In the genomic region with DNA sequence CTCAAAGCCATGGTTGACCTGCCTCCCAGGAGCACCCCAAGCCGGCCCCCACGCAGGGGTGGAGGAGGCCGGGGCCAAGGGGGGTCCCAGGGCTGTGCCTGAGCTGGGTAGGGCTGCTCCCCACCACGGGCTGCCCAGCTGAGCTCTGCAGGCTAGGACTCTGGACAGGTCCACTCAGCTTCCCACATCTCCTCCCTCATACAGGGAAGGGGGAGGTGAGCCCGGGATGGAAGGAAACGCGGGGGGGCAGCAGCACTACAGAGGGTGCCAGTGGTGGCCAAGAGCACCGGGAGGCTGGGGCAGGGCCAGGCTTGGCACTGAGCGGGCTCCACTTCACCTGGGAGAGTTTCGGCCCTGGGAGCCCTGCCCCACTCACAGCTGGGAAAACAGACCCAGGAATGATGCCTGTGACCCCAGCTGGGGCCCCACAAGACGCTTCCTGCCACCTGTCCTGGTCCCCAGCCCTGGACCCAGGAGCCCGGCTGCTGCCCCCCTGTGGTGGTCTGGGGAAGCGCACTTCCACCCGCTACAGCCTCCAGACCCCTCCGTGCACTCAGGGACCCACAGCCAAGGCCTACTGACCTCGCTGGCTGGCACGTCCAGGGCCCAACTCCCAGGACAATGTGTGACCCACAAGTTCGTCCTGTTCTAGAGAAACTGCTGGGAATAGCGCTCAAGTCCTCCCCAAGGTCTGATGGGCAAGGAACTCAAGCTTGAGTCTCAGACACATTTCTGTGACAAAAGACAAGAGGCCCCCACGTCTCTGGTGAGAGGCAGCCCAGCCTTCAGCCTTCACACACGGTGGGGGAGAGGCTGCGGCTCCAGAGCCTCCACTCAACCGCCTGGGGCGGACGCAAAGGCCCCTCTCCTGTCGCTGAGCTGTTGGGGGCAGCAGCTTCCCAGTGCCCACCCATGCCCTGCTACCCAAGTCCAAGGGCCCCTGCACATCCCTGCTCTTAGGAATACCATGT, we compare ENCODE assay signal across 1 cellular context.
TF ChIP-seq lines count a peak whose summit lies in the region.

No MANE protein-coding gene starts in this region.

TF ChIP-seq in GM23338, 12 proteins besides CTCF, POLR2A, EP300 and RAD21 (continued from another document):
- TF ChIP-seq, protein P1, sequence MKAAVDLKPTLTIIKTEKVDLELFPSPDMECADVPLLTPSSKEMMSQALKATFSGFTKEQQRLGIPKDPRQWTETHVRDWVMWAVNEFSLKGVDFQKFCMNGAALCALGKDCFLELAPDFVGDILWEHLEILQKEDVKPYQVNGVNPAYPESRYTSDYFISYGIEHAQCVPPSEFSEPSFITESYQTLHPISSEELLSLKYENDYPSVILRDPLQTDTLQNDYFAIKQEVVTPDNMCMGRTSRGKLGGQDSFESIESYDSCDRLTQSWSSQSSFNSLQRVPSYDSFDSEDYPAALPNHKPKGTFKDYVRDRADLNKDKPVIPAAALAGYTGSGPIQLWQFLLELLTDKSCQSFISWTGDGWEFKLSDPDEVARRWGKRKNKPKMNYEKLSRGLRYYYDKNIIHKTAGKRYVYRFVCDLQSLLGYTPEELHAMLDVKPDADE (IDR thresholded peaks at IDR 0.05): no peak
